Comparison of ENCODE assay signal across 17 cellular contexts in genomic region chr10:44051091-44051490, GRCh38.
DNase-seq lines count a peak whose midpoint lies in the region; ATAC-seq and TF ChIP-seq lines count a peak whose summit lies in the region.
"Had no signal": no experiment of that assay in that cellular context is flagged by ENCODE, and none has a peak within 500 bp of the region (broad histone marks: within the 10 kb centered on the region; RNA-seq: fewer than 3 reads in every experiment).

No MANE protein-coding gene starts in this region.

- ATAC-seq in body of pancreas, result no peak
- ATAC-seq in GM19395 (IDR thresholded peaks at IDR 0.05; ENCODE audit: unreplicated experiment), result no peak
- ATAC-seq: A549, GM12878, HCT116, HepG2 had no signal

- no peak for TF ChIP-seq CTCF in body of pancreas (IDR thresholded peaks at IDR 0.05)
- TF ChIP-seq CTCF in osteoblast (IDR thresholded peaks at IDR 0.05; ENCODE audit: extremely low read depth, low read depth, low read length), result no peak
- no peak for TF ChIP-seq CTCF in spleen (IDR thresholded peaks at IDR 0.05 in 8 of 11, conservative IDR thresholded peaks at IDR 0.05 in 3 of 11)

- H3K27ac ChIP-seq in body of pancreas (peak overlapping the region; percentile 18 to 58 (median 34)), osteoblast (ENCODE audit: low read depth, low read length) (no peak overlapping the region), spleen (no peak overlapping the region)
- H3K27ac ChIP-seq: 22Rv1, A549, BLaER1 had no signal

- H3K79me2 ChIP-seq in osteoblast (ENCODE audit: insufficient read depth, low read length), result no peaks in the 10 kb centered on the region

- H3K4me3 ChIP-seq in body of pancreas (no peak overlapping the region), osteoblast (ENCODE audit: insufficient read depth, low read length) (no peak overlapping the region), spleen (no peak overlapping the region)
- H3K4me3 ChIP-seq: A549, BLaER1, GM12878 had no signal

- no peak for TF ChIP-seq POLR2A in body of pancreas (IDR thresholded peaks at IDR 0.05)
- TF ChIP-seq POLR2A in spleen (IDR thresholded peaks at IDR 0.05), result no peak

- no peaks in the 10 kb centered on the region for H4K20me1 ChIP-seq in osteoblast (ENCODE audit: insufficient read depth, low read length)
- H4K20me1 ChIP-seq: BLaER1 had no signal

- H3K36me3 ChIP-seq in body of pancreas (replicated peaks in 1 of 2; ENCODE audit: insufficient read depth in 1 of 2, low read depth in 2 of 2), result no peaks in the 10 kb centered on the region
- H3K36me3 ChIP-seq in osteoblast (ENCODE audit: insufficient read depth, low read length), result no peaks in the 10 kb centered on the region
- no peaks in the 10 kb centered on the region for H3K36me3 ChIP-seq in spleen
- H3K36me3 ChIP-seq: BLaER1 had no signal

- intact Hi-C loops in body of pancreas (cut with DNase I), result no loop called here
- intact Hi-C loops in spleen (cut with DNase I; ENCODE audit: low total_unique reads), result no loop called here

- 56% methylated on average over 5 of the region's 5 CpGs for WGBS in body of pancreas, 2 donors
- 77 to 94% (median 82%) methylated on average over 5 of the region's 5 CpGs for WGBS in spleen, 5 donors

- H3K9me3 ChIP-seq in body of pancreas (no peaks in the 10 kb centered on the region), osteoblast (ENCODE audit: low read depth, low read length) (no peaks in the 10 kb centered on the region), spleen (no peaks in the 10 kb centered on the region)
- H3K9me3 ChIP-seq: A549, BLaER1 had no signal

- H2AFZ ChIP-seq in osteoblast (ENCODE audit: low read length), result no peak overlapping the region

- peak overlapping the region; percentile 58 for H3K4me2 ChIP-seq in osteoblast (ENCODE audit: insufficient read depth, low read length)
- H3K4me2 ChIP-seq: A549, BLaER1 had no signal

- H3K4me1 ChIP-seq in body of pancreas (peaks cover 36% of the 10 kb centered on the region), osteoblast (ENCODE audit: insufficient read depth, low read length) (peaks cover 37% of the 10 kb centered on the region), spleen (peaks cover 0 to 7% (median 0%) of the 10 kb centered on the region in 6 donors)
- H3K4me1 ChIP-seq: A549 had no signal

- DNase-seq in DMS 273 (lab: John Stamatoyannopoulos, UW; ENCODE audit: unreplicated experiment), result peak; percentile 37
- DNase-seq in DMS 273 treated with DMSO at 0.1 percent for 48 hours (lab: John Stamatoyannopoulos, UW), result no peak
- peak in 1 of 4 donors; percentile 36 for DNase-seq in body of pancreas
- DNase-seq in osteoblast (ENCODE audit: insufficient read length, low spot score, missing footprints), result no peak
- DNase-seq in spleen, result no peak
- DNase-seq in amniotic stem cell (lab: John Stamatoyannopoulos, UW), result no peak
- DNase-seq: CD4-positive, alpha-beta memory T cell; DMS53; DND-41; H7 had no signal

- H3K27me3 ChIP-seq in body of pancreas, result no peaks in the 10 kb centered on the region
- no peaks in the 10 kb centered on the region for H3K27me3 ChIP-seq in osteoblast (ENCODE audit: insufficient read depth, low read length)
- peaks cover 0 to 29% (median 0%) of the 10 kb centered on the region in 7 donors for H3K27me3 ChIP-seq in spleen (replicated peaks in 1 of 7)
- H3K27me3 ChIP-seq: BLaER1 had no signal

Comparison
In these comparisons a context has a peak if more than half of its experiments do, and no peak if none do; other contexts are left out.
1. H3K27ac ChIP-seq: peak in body of pancreas (4 of 4); none in osteoblast (single experiment) and spleen (0 of 8).